ENCODE assay signal across 1 cellular context in genomic region chr3:63955036-63955650, GRCh38.
TF ChIP-seq lines count a peak whose summit lies in the region.

No MANE protein-coding gene starts in this region.

TF ChIP-seq in HepG2, 621 proteins besides CTCF, POLR2A, EP300 and RAD21:
- TF ChIP-seq RNF219 (CRISPR knock-in tag; IDR thresholded peaks at IDR 0.05), result no peak
- TF ChIP-seq, protein P1, sequence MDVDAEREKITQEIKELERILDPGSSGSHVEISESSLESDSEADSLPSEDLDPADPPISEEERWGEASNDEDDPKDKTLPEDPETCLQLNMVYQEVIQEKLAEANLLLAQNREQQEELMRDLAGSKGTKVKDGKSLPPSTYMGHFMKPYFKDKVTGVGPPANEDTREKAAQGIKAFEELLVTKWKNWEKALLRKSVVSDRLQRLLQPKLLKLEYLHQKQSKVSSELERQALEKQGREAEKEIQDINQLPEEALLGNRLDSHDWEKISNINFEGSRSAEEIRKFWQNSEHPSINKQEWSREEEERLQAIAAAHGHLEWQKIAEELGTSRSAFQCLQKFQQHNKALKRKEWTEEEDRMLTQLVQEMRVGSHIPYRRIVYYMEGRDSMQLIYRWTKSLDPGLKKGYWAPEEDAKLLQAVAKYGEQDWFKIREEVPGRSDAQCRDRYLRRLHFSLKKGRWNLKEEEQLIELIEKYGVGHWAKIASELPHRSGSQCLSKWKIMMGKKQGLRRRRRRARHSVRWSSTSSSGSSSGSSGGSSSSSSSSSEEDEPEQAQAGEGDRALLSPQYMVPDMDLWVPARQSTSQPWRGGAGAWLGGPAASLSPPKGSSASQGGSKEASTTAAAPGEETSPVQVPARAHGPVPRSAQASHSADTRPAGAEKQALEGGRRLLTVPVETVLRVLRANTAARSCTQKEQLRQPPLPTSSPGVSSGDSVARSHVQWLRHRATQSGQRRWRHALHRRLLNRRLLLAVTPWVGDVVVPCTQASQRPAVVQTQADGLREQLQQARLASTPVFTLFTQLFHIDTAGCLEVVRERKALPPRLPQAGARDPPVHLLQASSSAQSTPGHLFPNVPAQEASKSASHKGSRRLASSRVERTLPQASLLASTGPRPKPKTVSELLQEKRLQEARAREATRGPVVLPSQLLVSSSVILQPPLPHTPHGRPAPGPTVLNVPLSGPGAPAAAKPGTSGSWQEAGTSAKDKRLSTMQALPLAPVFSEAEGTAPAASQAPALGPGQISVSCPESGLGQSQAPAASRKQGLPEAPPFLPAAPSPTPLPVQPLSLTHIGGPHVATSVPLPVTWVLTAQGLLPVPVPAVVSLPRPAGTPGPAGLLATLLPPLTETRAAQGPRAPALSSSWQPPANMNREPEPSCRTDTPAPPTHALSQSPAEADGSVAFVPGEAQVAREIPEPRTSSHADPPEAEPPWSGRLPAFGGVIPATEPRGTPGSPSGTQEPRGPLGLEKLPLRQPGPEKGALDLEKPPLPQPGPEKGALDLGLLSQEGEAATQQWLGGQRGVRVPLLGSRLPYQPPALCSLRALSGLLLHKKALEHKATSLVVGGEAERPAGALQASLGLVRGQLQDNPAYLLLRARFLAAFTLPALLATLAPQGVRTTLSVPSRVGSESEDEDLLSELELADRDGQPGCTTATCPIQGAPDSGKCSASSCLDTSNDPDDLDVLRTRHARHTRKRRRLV (CRISPR knock-in tag; IDR thresholded peaks at IDR 0.05), result no peak
- TF ChIP-seq PAWR (CRISPR knock-in tag; IDR thresholded peaks at IDR 0.05; ENCODE audit: borderline replicate concordance), result no peak
- TF ChIP-seq DMAP1 (CRISPR knock-in tag; IDR thresholded peaks at IDR 0.05), result no peak
- TF ChIP-seq, protein P2, sequence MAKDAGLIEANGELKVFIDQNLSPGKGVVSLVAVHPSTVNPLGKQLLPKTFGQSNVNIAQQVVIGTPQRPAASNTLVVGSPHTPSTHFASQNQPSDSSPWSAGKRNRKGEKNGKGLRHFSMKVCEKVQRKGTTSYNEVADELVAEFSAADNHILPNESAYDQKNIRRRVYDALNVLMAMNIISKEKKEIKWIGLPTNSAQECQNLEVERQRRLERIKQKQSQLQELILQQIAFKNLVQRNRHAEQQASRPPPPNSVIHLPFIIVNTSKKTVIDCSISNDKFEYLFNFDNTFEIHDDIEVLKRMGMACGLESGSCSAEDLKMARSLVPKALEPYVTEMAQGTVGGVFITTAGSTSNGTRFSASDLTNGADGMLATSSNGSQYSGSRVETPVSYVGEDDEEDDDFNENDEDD (CRISPR knock-in tag; IDR thresholded peaks at IDR 0.05; ENCODE audit: borderline replicate concordance), result no peak
- TF ChIP-seq, protein P3, sequence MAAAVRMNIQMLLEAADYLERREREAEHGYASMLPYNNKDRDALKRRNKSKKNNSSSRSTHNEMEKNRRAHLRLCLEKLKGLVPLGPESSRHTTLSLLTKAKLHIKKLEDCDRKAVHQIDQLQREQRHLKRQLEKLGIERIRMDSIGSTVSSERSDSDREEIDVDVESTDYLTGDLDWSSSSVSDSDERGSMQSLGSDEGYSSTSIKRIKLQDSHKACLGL (CRISPR knock-in tag; IDR thresholded peaks at IDR 0.05), result no peak
- no peak for TF ChIP-seq NFYB (CRISPR knock-in tag; IDR thresholded peaks at IDR 0.05)
- TF ChIP-seq ZNF556 (CRISPR knock-in tag; IDR thresholded peaks at IDR 0.05; ENCODE audit: borderline replicate concordance), result no peak
- TF ChIP-seq, protein P4, sequence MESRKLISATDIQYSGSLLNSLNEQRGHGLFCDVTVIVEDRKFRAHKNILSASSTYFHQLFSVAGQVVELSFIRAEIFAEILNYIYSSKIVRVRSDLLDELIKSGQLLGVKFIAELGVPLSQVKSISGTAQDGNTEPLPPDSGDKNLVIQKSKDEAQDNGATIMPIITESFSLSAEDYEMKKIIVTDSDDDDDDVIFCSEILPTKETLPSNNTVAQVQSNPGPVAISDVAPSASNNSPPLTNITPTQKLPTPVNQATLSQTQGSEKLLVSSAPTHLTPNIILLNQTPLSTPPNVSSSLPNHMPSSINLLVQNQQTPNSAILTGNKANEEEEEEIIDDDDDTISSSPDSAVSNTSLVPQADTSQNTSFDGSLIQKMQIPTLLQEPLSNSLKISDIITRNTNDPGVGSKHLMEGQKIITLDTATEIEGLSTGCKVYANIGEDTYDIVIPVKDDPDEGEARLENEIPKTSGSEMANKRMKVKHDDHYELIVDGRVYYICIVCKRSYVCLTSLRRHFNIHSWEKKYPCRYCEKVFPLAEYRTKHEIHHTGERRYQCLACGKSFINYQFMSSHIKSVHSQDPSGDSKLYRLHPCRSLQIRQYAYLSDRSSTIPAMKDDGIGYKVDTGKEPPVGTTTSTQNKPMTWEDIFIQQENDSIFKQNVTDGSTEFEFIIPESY (CRISPR knock-in tag; IDR thresholded peaks at IDR 0.05), result no peak
- no peak for TF ChIP-seq BRF2 (CRISPR knock-in tag; IDR thresholded peaks at IDR 0.05)
- no peak for TF ChIP-seq FOSL2 (CRISPR knock-in tag; IDR thresholded peaks at IDR 0.05)
- no peak for TF ChIP-seq ZNF101 (CRISPR knock-in tag; IDR thresholded peaks at IDR 0.05; ENCODE audit: borderline replicate concordance, low read depth)
- no peak for TF ChIP-seq ZNF460 (CRISPR knock-in tag; IDR thresholded peaks at IDR 0.05; ENCODE audit: borderline replicate concordance)
- TF ChIP-seq ZFP36 (IDR thresholded peaks at IDR 0.05; ENCODE audit: borderline replicate concordance, low read depth, low read length, partially characterized antibody), result no peak
- TF ChIP-seq ZNF17 (CRISPR knock-in tag; IDR thresholded peaks at IDR 0.05), result no peak
- no peak for TF ChIP-seq ZNF510 (CRISPR knock-in tag; IDR thresholded peaks at IDR 0.05; ENCODE audit: low read depth)
